24 cellular contexts compared by ENCODE assay signal in the genomic region with DNA sequence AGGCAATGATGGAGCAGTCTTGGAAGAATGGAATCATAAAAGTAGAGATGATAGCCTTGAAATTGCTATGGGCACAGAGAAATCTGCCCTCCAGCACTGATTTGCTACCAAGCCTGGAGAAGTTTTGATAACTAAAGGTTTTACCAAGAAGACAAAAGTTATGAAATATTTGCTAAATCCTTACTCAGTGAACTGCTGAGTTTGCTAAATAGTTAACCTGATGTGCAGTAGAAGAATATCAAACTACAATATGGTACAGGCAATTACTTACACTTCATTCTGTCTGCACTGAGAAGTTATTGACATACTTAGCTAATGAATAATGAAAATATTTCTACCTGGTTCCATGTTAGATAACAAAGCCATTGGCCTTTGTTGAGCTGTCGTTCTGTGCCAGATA.
DNase-seq lines count a peak whose midpoint lies in the region; ATAC-seq, FAIRE-seq and TF ChIP-seq lines count a peak whose summit lies in the region.
"Had no signal": no experiment of that assay in that cellular context is flagged by ENCODE, and none has a peak within 500 bp of the region (broad histone marks: within the 10 kb centered on the region; RNA-seq: fewer than 3 reads in every experiment).

No MANE protein-coding gene starts in this region.

- H3K9me3 ChIP-seq in A549 (no peaks in the 10 kb centered on the region), K562 (replicated peaks; ENCODE audit: control insufficient read depth, insufficient read depth, low read depth, low read length) (no peaks in the 10 kb centered on the region), HepG2 (ENCODE audit: low read length) (no peaks in the 10 kb centered on the region), spleen (no peaks in the 10 kb centered on the region)
- H3K9me3 ChIP-seq: BE2C, BLaER1, Caco-2 had no signal

- in situ Hi-C loops in K562 (cut with MboI) (no loop called here), HepG2 (cut with HindIII; ENCODE audit: extremely low pct_ligation_motif_present, low pct_unique_long_range_greater_than_20kb) (no loop called here)

- TF ChIP-seq RAD21 in A549 (conservative IDR thresholded peaks at IDR 0.05 in 1 of 2, IDR thresholded peaks at IDR 0.05 in 1 of 2) (no peak), K562 (CRISPR knock-in tag; conservative IDR thresholded peaks at IDR 0.05 in 1 of 2, IDR thresholded peaks at IDR 0.05 in 1 of 2) (no peak), HepG2 (CRISPR knock-in tag; IDR thresholded peaks at IDR 0.05) (no peak)

- ATAC-seq in A549 (no peak), K562 (no peak), HepG2 (no peak), HG03378 (IDR thresholded peaks at IDR 0.05; ENCODE audit: unreplicated experiment) (no peak)
- no peak for ATAC-seq in effector memory CD8-positive, alpha-beta T cell (replicated peaks)

- BruUV-seq in K562 (replicated peaks; lab: Mats Ljungman, UMichigan) (no TSS peak), HepG2 (replicated peaks; lab: Mats Ljungman, UMichigan) (no TSS peak)

- no peak overlapping the region for H3K27ac Mint-ChIP-seq in effector memory CD8-positive, alpha-beta T cell
- H3K27ac Mint-ChIP-seq: CD14-positive monocyte; CD4-positive, alpha-beta memory T cell; CD4-positive, CD25-positive, alpha-beta regulatory T cell; CD8-positive, alpha-beta memory T cell had no signal

- DNase-seq in A549 (ENCODE audit: low read depth in 1 of 2, low spot score in 1 of 2) (no peak), K562 (ENCODE audit: extremely low read depth in 1 of 4, low spot score in 3 of 4) (no peak), HepG2 (ENCODE audit: low spot score) (no peak), mucosa of gallbladder (ENCODE audit: low spot score) (peak; percentile 21), spleen (no peak)
- no peak for DNase-seq in effector memory CD8-positive, alpha-beta T cell
- DNase-seq: ACHN; BE2C; C1 segment of cervical spinal cord; Caco-2; Calu3; CD4-positive, alpha-beta memory T cell; CD4-positive, CD25-positive, alpha-beta regulatory T cell; CD8-positive, alpha-beta memory T cell; DMS79 treated with DMSO at 0.1 percent for 48 hours; GF-D8 had no signal

- peak; percentile 49 for FAIRE-seq in A549 (lab: Jason Lieb, UNC)
- no peak for FAIRE-seq in K562 (lab: Jason Lieb, UNC)
- FAIRE-seq in HepG2 (lab: Jason Lieb, UNC) = no peak
- FAIRE-seq: D721Med, G401.6, GM12891, GM19239 had no signal

- peaks cover 1 to 30% of the 10 kb centered on the region in 2 donors for H3K27me3 Mint-ChIP-seq in effector memory CD8-positive, alpha-beta T cell

- H3K9me3 Mint-ChIP-seq in effector memory CD8-positive, alpha-beta T cell = no peaks in the 10 kb centered on the region
- H3K9me3 Mint-ChIP-seq: CD14-positive monocyte; CD8-positive, alpha-beta memory T cell had no signal

- no peaks in the 10 kb centered on the region for H4K20me1 ChIP-seq in K562 (replicated peaks; ENCODE audit: control insufficient read depth, insufficient read depth, low read length)
- no peaks in the 10 kb centered on the region for H4K20me1 ChIP-seq in HepG2 (ENCODE audit: insufficient read depth, low read length)
- H4K20me1 ChIP-seq: BLaER1 had no signal

- H3K27me3 ChIP-seq in K562 (ENCODE audit: control insufficient read depth in 2 of 2, insufficient read depth in 2 of 2, low read length in 2 of 2) (no peaks in the 10 kb centered on the region), HepG2 (ENCODE audit: control insufficient read depth in 1 of 2, insufficient read depth in 2 of 2, low read length in 2 of 2) (no peaks in the 10 kb centered on the region), spleen (replicated peaks in 1 of 7) (peaks cover 0 to 8% (median 0%) of the 10 kb centered on the region in 7 donors)
- H3K27me3 ChIP-seq: BE2C, BLaER1 had no signal

- CTCF ChIA-PET in A549 (lab: Yijun Ruan, JAX) (no interaction called here), K562 (lab: Yijun Ruan, JAX; ENCODE audit: low intra/inter-chr PET ratio) (no interaction called here), HepG2 (lab: Yijun Ruan, JAX; ENCODE audit: low intra/inter-chr PET ratio, low total read pairs) (no interaction called here)

- H3K4me3 Mint-ChIP-seq in effector memory CD8-positive, alpha-beta T cell = no peak overlapping the region
- H3K4me3 Mint-ChIP-seq: CD14-positive monocyte; CD4-positive, alpha-beta memory T cell; CD4-positive, CD25-positive, alpha-beta regulatory T cell; CD8-positive, alpha-beta memory T cell had no signal

- no peaks in the 10 kb centered on the region for H3K79me2 ChIP-seq in K562 (ENCODE audit: control insufficient read depth, insufficient read depth, low read length)
- H3K79me2 ChIP-seq in HepG2 (ENCODE audit: insufficient read depth, low read length) = no peaks in the 10 kb centered on the region

- no peak overlapping the region for H3K9ac ChIP-seq in K562 (ENCODE audit: insufficient read depth in 1 of 2, low read depth in 2 of 2, low read length in 2 of 2)
- no peak overlapping the region for H3K9ac ChIP-seq in HepG2 (ENCODE audit: insufficient read depth, low read depth, low read length)
- H3K9ac ChIP-seq: BLaER1 had no signal

- POLR2A ChIA-PET in A549 (lab: Yijun Ruan, JAX) = no interaction called here
- POLR2A ChIA-PET in K562 (lab: Yijun Ruan, JAX) = no interaction called here
- POLR2A ChIA-PET in HepG2 (lab: Yijun Ruan, JAX) = no interaction called here

- TF ChIP-seq POLR2A in A549 (IDR thresholded peaks at IDR 0.05; ENCODE audit: low read length) (no peak), K562 (conservative IDR thresholded peaks at IDR 0.05) (no peak), HepG2 (IDR thresholded peaks at IDR 0.05; ENCODE audit: insufficient read depth in 1 of 2, low read depth in 2 of 2, low read length in 2 of 2) (no peak), spleen (IDR thresholded peaks at IDR 0.05) (no peak)

- H3K36me3 ChIP-seq in K562 (ENCODE audit: control insufficient read depth, insufficient read depth, low read length) (no peaks in the 10 kb centered on the region), HepG2 (replicated peaks in 1 of 2; ENCODE audit: control insufficient read depth in 1 of 2, insufficient read depth in 2 of 2, low read length in 2 of 2) (no peaks in the 10 kb centered on the region), spleen (no peaks in the 10 kb centered on the region)
- H3K36me3 ChIP-seq: BE2C, BLaER1 had no signal

- TF ChIP-seq CTCF in A549 (IDR thresholded peaks at IDR 0.05) (no peak), K562 (IDR thresholded peaks at IDR 0.05 in 2 of 3, conservative IDR thresholded peaks at IDR 0.05 in 1 of 3; ENCODE audit: insufficient read depth in 2 of 3, low read depth in 1 of 3, low read length in 3 of 3) (no peak), HepG2 (CRISPR knock-in tag; IDR thresholded peaks at IDR 0.05) (no peak), spleen (IDR thresholded peaks at IDR 0.05 in 8 of 11, conservative IDR thresholded peaks at IDR 0.05 in 3 of 11) (no peak)

- H2AFZ ChIP-seq in K562 (ENCODE audit: low read depth, low read length) (no peak overlapping the region), HepG2 (ENCODE audit: low read length) (no peak overlapping the region)

- intact Hi-C loops in K562 (cut with micrococcal nuclease) (no loop called here), HepG2 (cut with micrococcal nuclease; ENCODE audit: unreplicated experiment) (no loop called here), spleen (cut with DNase I; ENCODE audit: low total_unique reads) (no loop called here)

- no peaks in the 10 kb centered on the region for H3K9me1 ChIP-seq in K562 (ENCODE audit: control insufficient read depth, insufficient read depth, low read length)

- no peaks in the 10 kb centered on the region for H3K4me1 Mint-ChIP-seq in effector memory CD8-positive, alpha-beta T cell (ENCODE audit: low read depth in 2 of 2)
- H3K4me1 Mint-ChIP-seq: CD14-positive monocyte; CD4-positive, alpha-beta memory T cell; CD4-positive, CD25-positive, alpha-beta regulatory T cell; CD8-positive, alpha-beta memory T cell had no signal

- no peak overlapping the region for H3K4me3 ChIP-seq in A549
- no peak overlapping the region for H3K4me3 ChIP-seq in K562
- H3K4me3 ChIP-seq in HepG2 (replicated peaks in 1 of 3; ENCODE audit: insufficient read depth in 1 of 3, low read depth in 2 of 3, low read length in 3 of 3) = no peak overlapping the region
- H3K4me3 ChIP-seq in spleen = no peak overlapping the region
- H3K4me3 ChIP-seq: BLaER1 had no signal

- TF ChIP-seq EP300 in A549 (IDR thresholded peaks at IDR 0.05) (no peak), K562 (IDR thresholded peaks at IDR 0.05; ENCODE audit: low read length) (no peak), HepG2 (IDR thresholded peaks at IDR 0.05; ENCODE audit: low read depth in 2 of 2, low read length in 2 of 2) (no peak), HepG2 (CRISPR knock-in tag; IDR thresholded peaks at IDR 0.05; ENCODE audit: borderline replicate concordance) (no peak)

- H3K4me1 ChIP-seq in A549 = no peaks in the 10 kb centered on the region
- H3K4me1 ChIP-seq in K562 (replicated peaks in 1 of 2; ENCODE audit: control insufficient read depth in 2 of 2, insufficient read depth in 2 of 2, low read length in 2 of 2) = no peaks in the 10 kb centered on the region
- no peaks in the 10 kb centered on the region for H3K4me1 ChIP-seq in HepG2 (ENCODE audit: insufficient read depth, low read length)
- no peaks in the 10 kb centered on the region for H3K4me1 ChIP-seq in spleen
- H3K4me1 ChIP-seq: BE2C, BLaER1, Caco-2 had no signal

- 93% methylated on average over 1 of the region's 1 CpG for WGBS in A549 (ENCODE audit: missing lambda C conversion rate)
- WGBS in K562 (ENCODE audit: insufficient coverage, low coverage, missing lambda C conversion rate) = 0% methylated on average over 1 of the region's 1 CpG
- 0% methylated on average over 1 of the region's 1 CpG for WGBS in HepG2 (ENCODE audit: low lambda C conversion rate)
- 75 to 100% (median 81%) methylated on average over 1 of the region's 1 CpG for WGBS in spleen, 5 donors

- H3K4me2 ChIP-seq in A549 (no peak overlapping the region), K562 (ENCODE audit: insufficient read depth, low read length) (no peak overlapping the region), HepG2 (ENCODE audit: low read depth, low read length) (no peak overlapping the region)
- H3K4me2 ChIP-seq: BLaER1 had no signal

- H3K27ac ChIP-seq in A549 (no peak overlapping the region), K562 (ENCODE audit: extremely low read depth, low read depth, low read length) (no peak overlapping the region), HepG2 (ENCODE audit: extremely low read length, insufficient read depth, low read length) (no peak overlapping the region), spleen (no peak overlapping the region)
- H3K27ac ChIP-seq: 22Rv1, BLaER1 had no signal

- H3K36me3 Mint-ChIP-seq in effector memory CD8-positive, alpha-beta T cell (ENCODE audit: insufficient read depth) = no peaks in the 10 kb centered on the region
- H3K36me3 Mint-ChIP-seq: CD14-positive monocyte; CD4-positive, alpha-beta memory T cell; CD4-positive, CD25-positive, alpha-beta regulatory T cell; CD8-positive, alpha-beta memory T cell had no signal

TF ChIP-seq in A549, 52 proteins besides CTCF, POLR2A, EP300 and RAD21:
- TF ChIP-seq MAFK (IDR thresholded peaks at IDR 0.05; ENCODE audit: partially characterized antibody) (peak; percentile 84), HDAC2 (IDR thresholded peaks at IDR 0.05) (no peak)

TF ChIP-seq in K562, 482 proteins besides CTCF, POLR2A, EP300 and RAD21 (continues in another document):
- TF ChIP-seq DACH1 (IDR thresholded peaks at IDR 0.05; ENCODE audit: partially characterized antibody) = no peak

TF ChIP-seq in HepG2, 621 proteins besides CTCF, POLR2A, EP300 and RAD21 (continues in another document):
- TF ChIP-seq ZNF672 (CRISPR knock-in tag; IDR thresholded peaks at IDR 0.05) (no peak), SAFB2 (CRISPR knock-in tag; IDR thresholded peaks at IDR 0.05; ENCODE audit: borderline replicate concordance, low read depth) (no peak)
